In the genomic region with DNA sequence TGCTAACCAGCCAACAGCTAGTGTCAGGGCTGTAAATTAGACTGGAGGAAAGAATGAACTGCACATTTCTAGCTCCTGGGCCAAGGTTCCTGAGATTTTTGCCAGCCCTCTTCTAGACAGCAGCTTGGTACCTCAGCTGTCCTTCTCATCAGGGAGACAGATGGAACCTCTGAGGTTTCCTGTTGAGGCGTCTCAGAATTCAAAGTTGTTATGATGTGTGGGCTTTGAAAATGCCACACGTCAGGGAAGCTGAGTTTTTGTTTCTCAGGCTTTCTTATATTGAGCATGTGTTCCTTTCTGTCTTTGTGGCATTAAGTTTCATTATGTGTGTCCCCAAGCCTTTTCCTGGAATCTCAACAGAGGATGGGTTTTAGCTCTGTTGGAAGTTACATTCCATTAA, we compare ENCODE assay signal across 23 cellular contexts.
A peak's percentile ranks its signal among the peaks of the same experiment; 100 is the strongest.
DNase-seq lines count a peak whose midpoint lies in the region; ATAC-seq lines count a peak whose summit lies in the region.
"Had no signal": no experiment of that assay in that cellular context is flagged by ENCODE, and none has a peak within 500 bp of the region (broad histone marks: within the 10 kb centered on the region; RNA-seq: fewer than 3 reads in every experiment).

No MANE protein-coding gene starts in this region.

- H3K27ac Mint-ChIP-seq in activated naive CD4-positive, alpha-beta T cell treated with anti-CD3 and anti-CD28 coated beads, Interleukin-2, amount 10 ng/mL, durations not matched to agents 7 days and 5 days, result peak overlapping the region; percentile 81
- peak overlapping the region; percentile 72 for H3K27ac Mint-ChIP-seq in central memory CD8-positive, alpha-beta T cell (ENCODE audit: low read depth)
- H3K27ac Mint-ChIP-seq in stimulated activated naive CD8-positive, alpha-beta T cell treated with anti-CD3 and anti-CD28 coated beads, Interleukin-15, amount 100 ng/mL, for 72 hours, result no peak overlapping the region
- H3K27ac Mint-ChIP-seq: CD14-positive monocyte; endodermal cell; T-helper 1 cell treated with Interleukin-12 subunit alpha and Interleukin-12 subunit beta and Interleukin-4 antibody, amounts not matched to agents 30 μg/mL and 1 μg/mL, for 36 hours had no signal

- peaks cover 17% of the 10 kb centered on the region for H3K4me1 Mint-ChIP-seq in activated naive CD4-positive, alpha-beta T cell treated with anti-CD3 and anti-CD28 coated beads, Interleukin-2, amount 10 ng/mL, durations not matched to agents 7 days and 5 days
- H3K4me1 Mint-ChIP-seq in central memory CD8-positive, alpha-beta T cell, result peaks cover 28% of the 10 kb centered on the region
- H3K4me1 Mint-ChIP-seq in stimulated activated naive CD8-positive, alpha-beta T cell treated with anti-CD3 and anti-CD28 coated beads, Interleukin-15, amount 100 ng/mL, for 72 hours, result peaks cover 14% of the 10 kb centered on the region
- H3K4me1 Mint-ChIP-seq: CD14-positive monocyte had no signal

- DNase-seq in activated naive CD4-positive, alpha-beta T cell treated with anti-CD3 and anti-CD28 coated beads, Interleukin-2, amount 10 ng/mL, durations not matched to agents 7 days and 5 days, result peak; percentile 21
- no peak for DNase-seq in activated naive CD4-positive, alpha-beta T cell treated with anti-CD3 and anti-CD28 coated beads, Interleukin-2, amount 50 U/mL, for 16 hours
- peak; percentile 43 for DNase-seq in Jurkat, Clone E6-1 (ENCODE audit: low read depth, low spot score)
- no peak for DNase-seq in central memory CD8-positive, alpha-beta T cell (ENCODE audit: low spot score in 2 of 2)
- no peak for DNase-seq in stimulated activated naive CD8-positive, alpha-beta T cell treated with anti-CD3 and anti-CD28 coated beads, Interleukin-15, amount 100 ng/mL, for 72 hours
- DNase-seq in cerebellar nuclear complex (lab: John Stamatoyannopoulos, UW), result no peak
- DNase-seq: ACHN, activated gamma-delta T cell treated with Interleukin-2 at 50 U/mL for 16 hours, DMS79 treated with DMSO at 0.1 percent for 48 hours, endodermal cell, glutamatergic neuron, Kasumi-1, left colon, NCI-H1417 treated with DMSO at 0.1 percent for 48 hours, NCI-H69, nucleus accumbens, Right ventricle myocardium superior, WERI-Rb-1 had no signal

- peaks cover 7% of the 10 kb centered on the region for H3K9me3 Mint-ChIP-seq in activated naive CD4-positive, alpha-beta T cell treated with anti-CD3 and anti-CD28 coated beads, Interleukin-2, amount 10 ng/mL, durations not matched to agents 7 days and 5 days
- H3K9me3 Mint-ChIP-seq in central memory CD8-positive, alpha-beta T cell, result no peaks in the 10 kb centered on the region
- H3K9me3 Mint-ChIP-seq in stimulated activated naive CD8-positive, alpha-beta T cell treated with anti-CD3 and anti-CD28 coated beads, Interleukin-15, amount 100 ng/mL, for 72 hours, result no peaks in the 10 kb centered on the region
- H3K9me3 Mint-ChIP-seq: T-helper 1 cell treated with Interleukin-12 subunit alpha and Interleukin-12 subunit beta and Interleukin-4 antibody, amounts not matched to agents 30 μg/mL and 1 μg/mL, for 36 hours had no signal

- ATAC-seq in central memory CD8-positive, alpha-beta T cell (replicated peaks; ENCODE audit: extremely low read depth, poor library complexity, severe bottlenecking), result peak; percentile 87
- peak; percentile 70 for ATAC-seq in stimulated activated naive CD8-positive, alpha-beta T cell treated with anti-CD3 and anti-CD28 coated beads, Interleukin-15, amount 100 ng/mL, for 72 hours
- ATAC-seq in HG02870 (IDR thresholded peaks at IDR 0.05; ENCODE audit: unreplicated experiment) (no peak), GM19455 (IDR thresholded peaks at IDR 0.05; ENCODE audit: unreplicated experiment) (no peak)
- ATAC-seq: left colon had no signal

- no peak overlapping the region for H3K4me3 ChIP-seq in Jurkat, Clone E6-1 (ENCODE audit: low read length)
- H3K4me3 ChIP-seq: thoracic aorta had no signal

- H3K4me3 Mint-ChIP-seq in activated naive CD4-positive, alpha-beta T cell treated with anti-CD3 and anti-CD28 coated beads, Interleukin-2, amount 10 ng/mL, durations not matched to agents 7 days and 5 days, result no peak overlapping the region
- H3K4me3 Mint-ChIP-seq in central memory CD8-positive, alpha-beta T cell, result no peak overlapping the region
- H3K4me3 Mint-ChIP-seq in stimulated activated naive CD8-positive, alpha-beta T cell treated with anti-CD3 and anti-CD28 coated beads, Interleukin-15, amount 100 ng/mL, for 72 hours, result no peak overlapping the region
- H3K4me3 Mint-ChIP-seq: CD14-positive monocyte; endodermal cell; T-helper 1 cell treated with Interleukin-12 subunit alpha and Interleukin-12 subunit beta and Interleukin-4 antibody, amounts not matched to agents 30 μg/mL and 1 μg/mL, for 36 hours had no signal

- no peaks in the 10 kb centered on the region for H3K27me3 Mint-ChIP-seq in activated naive CD4-positive, alpha-beta T cell treated with anti-CD3 and anti-CD28 coated beads, Interleukin-2, amount 10 ng/mL, durations not matched to agents 7 days and 5 days
- no peaks in the 10 kb centered on the region for H3K27me3 Mint-ChIP-seq in central memory CD8-positive, alpha-beta T cell
- peaks cover 8% of the 10 kb centered on the region for H3K27me3 Mint-ChIP-seq in stimulated activated naive CD8-positive, alpha-beta T cell treated with anti-CD3 and anti-CD28 coated beads, Interleukin-15, amount 100 ng/mL, for 72 hours

- CTCF ChIA-PET in activated naive CD4-positive, alpha-beta T cell treated with anti-CD3 and anti-CD28 coated beads, Interleukin-2, amount 10 ng/mL, durations not matched to agents 7 days and 5 days (lab: Charles Lee), result no interaction called here

- no peaks in the 10 kb centered on the region for H3K36me3 Mint-ChIP-seq in activated naive CD4-positive, alpha-beta T cell treated with anti-CD3 and anti-CD28 coated beads, Interleukin-2, amount 10 ng/mL, durations not matched to agents 7 days and 5 days
- H3K36me3 Mint-ChIP-seq in central memory CD8-positive, alpha-beta T cell (ENCODE audit: insufficient read depth), result peaks cover 2% of the 10 kb centered on the region
- H3K36me3 Mint-ChIP-seq: CD14-positive monocyte had no signal

Comparison
In these comparisons a context has a peak if more than half of its experiments do, and no peak if none do; other contexts are left out.
1. DNase-seq: peak in activated naive CD4-positive, alpha-beta T cell treated with anti-CD3 and anti-CD28 coated beads, Interleukin-2, amount 10 ng/mL, durations not matched to agents 7 days and 5 days (single experiment) and Jurkat, Clone E6-1 (single experiment); none in activated naive CD4-positive, alpha-beta T cell treated with anti-CD3 and anti-CD28 coated beads, Interleukin-2, amount 50 U/mL, for 16 hours (single experiment), central memory CD8-positive, alpha-beta T cell (0 of 2), stimulated activated naive CD8-positive, alpha-beta T cell treated with anti-CD3 and anti-CD28 coated beads, Interleukin-15, amount 100 ng/mL, for 72 hours (0 of 2) and cerebellar nuclear complex (0 of 2).
2. H3K27ac Mint-ChIP-seq: peak in activated naive CD4-positive, alpha-beta T cell treated with anti-CD3 and anti-CD28 coated beads, Interleukin-2, amount 10 ng/mL, durations not matched to agents 7 days and 5 days (single experiment) and central memory CD8-positive, alpha-beta T cell (single experiment); none in stimulated activated naive CD8-positive, alpha-beta T cell treated with anti-CD3 and anti-CD28 coated beads, Interleukin-15, amount 100 ng/mL, for 72 hours (0 of 2).
3. ATAC-seq: peak in central memory CD8-positive, alpha-beta T cell (single experiment) and stimulated activated naive CD8-positive, alpha-beta T cell treated with anti-CD3 and anti-CD28 coated beads, Interleukin-15, amount 100 ng/mL, for 72 hours (single experiment); none in HG02870 (single experiment) and GM19455 (single experiment).